ENCODE assay signal across 1 cellular context in the genomic region with DNA sequence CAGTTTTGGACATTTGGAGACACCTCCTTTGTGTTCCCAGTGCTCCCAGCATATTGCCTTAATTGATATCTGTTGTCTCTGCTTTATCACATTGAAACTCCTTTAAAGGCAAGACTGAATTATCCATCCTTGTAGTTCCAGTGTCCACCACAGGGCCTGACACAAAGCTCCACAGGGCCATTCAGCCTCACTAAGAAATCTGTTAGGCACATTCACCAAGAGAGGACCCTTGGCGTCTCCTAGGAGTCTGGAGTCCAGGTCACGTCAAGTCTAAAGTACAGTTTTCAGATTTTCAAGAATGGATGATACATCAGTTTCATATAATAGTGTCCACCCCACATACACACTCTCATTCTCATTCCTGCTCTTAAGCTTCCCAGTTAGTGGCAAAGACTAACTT.
TF ChIP-seq lines count a peak whose summit lies in the region.

No MANE protein-coding gene starts in this region.

TF ChIP-seq in H1, 55 proteins besides CTCF, POLR2A, EP300 and RAD21:
- TF ChIP-seq SRF (IDR thresholded peaks at IDR 0.05; ENCODE audit: low read depth, low read length) (no peak), BRCA1 (IDR thresholded peaks at IDR 0.05; ENCODE audit: low read depth, low read length) (no peak), PHF8 (conservative IDR thresholded peaks at IDR 0.05; ENCODE audit: low read depth, low read length) (no peak), ASH2L (IDR thresholded peaks at IDR 0.05; ENCODE audit: low read length) (no peak), HDAC2 (IDR thresholded peaks at IDR 0.05; ENCODE audit: borderline replicate concordance in 1 of 2, low read depth in 2 of 2, low read length in 2 of 2) (no peak), CBX8 (IDR thresholded peaks at IDR 0.05; ENCODE audit: borderline replicate concordance, low read depth, low read length) (no peak), TAF7 (optimal IDR thresholded peaks at IDR 0.05; ENCODE audit: borderline replicate concordance, low read depth, low read length) (no peak), GTF2F1 (IDR thresholded peaks at IDR 0.05; ENCODE audit: borderline replicate concordance, low read depth, low read length) (no peak), KDM1A (IDR thresholded peaks at IDR 0.05; ENCODE audit: borderline replicate concordance, low read length) (no peak), KDM4A (IDR thresholded peaks at IDR 0.05; ENCODE audit: low read depth, low read length, severe bottlenecking) (no peak), SIRT6 (IDR thresholded peaks at IDR 0.05; ENCODE audit: low read length) (no peak), TCF12 (IDR thresholded peaks at IDR 0.05; ENCODE audit: low read depth, low read length) (no peak)
- TF ChIP-seq, protein P1, sequence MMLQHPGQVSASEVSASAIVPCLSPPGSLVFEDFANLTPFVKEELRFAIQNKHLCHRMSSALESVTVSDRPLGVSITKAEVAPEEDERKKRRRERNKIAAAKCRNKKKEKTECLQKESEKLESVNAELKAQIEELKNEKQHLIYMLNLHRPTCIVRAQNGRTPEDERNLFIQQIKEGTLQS (IDR thresholded peaks at IDR 0.05; ENCODE audit: insufficient read depth, low read depth, low read length): no peak
- TF ChIP-seq, protein P2, sequence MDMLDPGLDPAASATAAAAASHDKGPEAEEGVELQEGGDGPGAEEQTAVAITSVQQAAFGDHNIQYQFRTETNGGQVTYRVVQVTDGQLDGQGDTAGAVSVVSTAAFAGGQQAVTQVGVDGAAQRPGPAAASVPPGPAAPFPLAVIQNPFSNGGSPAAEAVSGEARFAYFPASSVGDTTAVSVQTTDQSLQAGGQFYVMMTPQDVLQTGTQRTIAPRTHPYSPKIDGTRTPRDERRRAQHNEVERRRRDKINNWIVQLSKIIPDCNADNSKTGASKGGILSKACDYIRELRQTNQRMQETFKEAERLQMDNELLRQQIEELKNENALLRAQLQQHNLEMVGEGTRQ (IDR thresholded peaks at IDR 0.05; ENCODE audit: low read length): no peak
